ENCODE assay signal across 1 cellular context in the genomic region with DNA sequence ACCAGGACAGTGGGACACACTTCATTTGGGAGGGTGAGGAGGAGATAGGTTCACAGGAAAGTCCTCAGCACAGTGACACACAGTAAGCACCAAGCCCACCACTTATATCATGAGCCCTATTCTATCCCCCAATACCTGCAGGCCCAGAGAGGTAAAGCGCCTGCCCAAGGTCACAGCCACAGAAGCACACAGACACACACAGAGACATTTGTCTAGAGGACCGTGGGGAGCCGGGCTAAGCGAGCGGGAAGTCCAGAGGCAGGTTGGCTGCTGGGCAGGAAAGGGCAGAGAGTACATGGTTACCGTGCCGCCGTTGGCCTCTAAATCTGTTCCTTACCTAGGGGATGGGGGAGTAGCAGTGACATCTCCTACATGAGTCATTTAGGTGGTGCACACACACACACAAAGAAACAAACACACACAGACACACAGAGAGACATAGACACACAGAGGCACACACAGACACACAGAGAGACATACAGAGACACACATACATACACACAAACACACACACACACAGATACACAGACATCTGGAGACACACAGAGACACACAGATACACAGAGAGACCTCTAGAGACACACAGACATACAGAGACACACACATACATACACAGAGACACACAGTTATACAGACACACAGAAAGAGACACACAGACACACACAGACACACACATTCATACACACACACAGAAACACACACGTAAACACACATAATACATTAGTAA.
TF ChIP-seq lines count a peak whose summit lies in the region.

No MANE protein-coding gene starts in this region.

TF ChIP-seq in HepG2, 621 proteins besides CTCF, POLR2A, EP300 and RAD21 (continued from another document and continues in another):
- peak; percentile 81 for TF ChIP-seq ZNF282 (IDR thresholded peaks at IDR 0.05; ENCODE audit: partially characterized antibody)
- no peak for TF ChIP-seq NR2F1 (CRISPR knock-in tag; IDR thresholded peaks at IDR 0.05)
- TF ChIP-seq CENPX (CRISPR knock-in tag; IDR thresholded peaks at IDR 0.05) = no peak
- TF ChIP-seq ZBTB38 (CRISPR knock-in tag; IDR thresholded peaks at IDR 0.05) = peak; percentile 61; the same call in 1 of the 2 replicates
- TF ChIP-seq, protein P1, sequence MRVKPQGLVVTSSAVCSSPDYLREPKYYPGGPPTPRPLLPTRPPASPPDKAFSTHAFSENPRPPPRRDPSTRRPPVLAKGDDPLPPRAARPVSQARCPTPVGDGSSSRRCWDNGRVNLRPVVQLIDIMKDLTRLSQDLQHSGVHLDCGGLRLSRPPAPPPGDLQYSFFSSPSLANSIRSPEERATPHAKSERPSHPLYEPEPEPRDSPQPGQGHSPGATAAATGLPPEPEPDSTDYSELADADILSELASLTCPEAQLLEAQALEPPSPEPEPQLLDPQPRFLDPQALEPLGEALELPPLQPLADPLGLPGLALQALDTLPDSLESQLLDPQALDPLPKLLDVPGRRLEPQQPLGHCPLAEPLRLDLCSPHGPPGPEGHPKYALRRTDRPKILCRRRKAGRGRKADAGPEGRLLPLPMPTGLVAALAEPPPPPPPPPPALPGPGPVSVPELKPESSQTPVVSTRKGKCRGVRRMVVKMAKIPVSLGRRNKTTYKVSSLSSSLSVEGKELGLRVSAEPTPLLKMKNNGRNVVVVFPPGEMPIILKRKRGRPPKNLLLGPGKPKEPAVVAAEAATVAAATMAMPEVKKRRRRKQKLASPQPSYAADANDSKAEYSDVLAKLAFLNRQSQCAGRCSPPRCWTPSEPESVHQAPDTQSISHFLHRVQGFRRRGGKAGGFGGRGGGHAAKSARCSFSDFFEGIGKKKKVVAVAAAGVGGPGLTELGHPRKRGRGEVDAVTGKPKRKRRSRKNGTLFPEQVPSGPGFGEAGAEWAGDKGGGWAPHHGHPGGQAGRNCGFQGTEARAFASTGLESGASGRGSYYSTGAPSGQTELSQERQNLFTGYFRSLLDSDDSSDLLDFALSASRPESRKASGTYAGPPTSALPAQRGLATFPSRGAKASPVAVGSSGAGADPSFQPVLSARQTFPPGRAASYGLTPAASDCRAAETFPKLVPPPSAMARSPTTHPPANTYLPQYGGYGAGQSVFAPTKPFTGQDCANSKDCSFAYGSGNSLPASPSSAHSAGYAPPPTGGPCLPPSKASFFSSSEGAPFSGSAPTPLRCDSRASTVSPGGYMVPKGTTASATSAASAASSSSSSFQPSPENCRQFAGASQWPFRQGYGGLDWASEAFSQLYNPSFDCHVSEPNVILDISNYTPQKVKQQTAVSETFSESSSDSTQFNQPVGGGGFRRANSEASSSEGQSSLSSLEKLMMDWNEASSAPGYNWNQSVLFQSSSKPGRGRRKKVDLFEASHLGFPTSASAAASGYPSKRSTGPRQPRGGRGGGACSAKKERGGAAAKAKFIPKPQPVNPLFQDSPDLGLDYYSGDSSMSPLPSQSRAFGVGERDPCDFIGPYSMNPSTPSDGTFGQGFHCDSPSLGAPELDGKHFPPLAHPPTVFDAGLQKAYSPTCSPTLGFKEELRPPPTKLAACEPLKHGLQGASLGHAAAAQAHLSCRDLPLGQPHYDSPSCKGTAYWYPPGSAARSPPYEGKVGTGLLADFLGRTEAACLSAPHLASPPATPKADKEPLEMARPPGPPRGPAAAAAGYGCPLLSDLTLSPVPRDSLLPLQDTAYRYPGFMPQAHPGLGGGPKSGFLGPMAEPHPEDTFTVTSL (CRISPR knock-in tag; IDR thresholded peaks at IDR 0.05; ENCODE audit: borderline replicate concordance) = 0 out of 2 replicates have a peak, but pooled peaks have one; percentile 40
- no peak for TF ChIP-seq MIER3 (CRISPR knock-in tag; IDR thresholded peaks at IDR 0.05; ENCODE audit: borderline replicate concordance)
- TF ChIP-seq ETV6 (CRISPR knock-in tag; conservative IDR thresholded peaks at IDR 0.05) = no peak
- TF ChIP-seq, protein P2, sequence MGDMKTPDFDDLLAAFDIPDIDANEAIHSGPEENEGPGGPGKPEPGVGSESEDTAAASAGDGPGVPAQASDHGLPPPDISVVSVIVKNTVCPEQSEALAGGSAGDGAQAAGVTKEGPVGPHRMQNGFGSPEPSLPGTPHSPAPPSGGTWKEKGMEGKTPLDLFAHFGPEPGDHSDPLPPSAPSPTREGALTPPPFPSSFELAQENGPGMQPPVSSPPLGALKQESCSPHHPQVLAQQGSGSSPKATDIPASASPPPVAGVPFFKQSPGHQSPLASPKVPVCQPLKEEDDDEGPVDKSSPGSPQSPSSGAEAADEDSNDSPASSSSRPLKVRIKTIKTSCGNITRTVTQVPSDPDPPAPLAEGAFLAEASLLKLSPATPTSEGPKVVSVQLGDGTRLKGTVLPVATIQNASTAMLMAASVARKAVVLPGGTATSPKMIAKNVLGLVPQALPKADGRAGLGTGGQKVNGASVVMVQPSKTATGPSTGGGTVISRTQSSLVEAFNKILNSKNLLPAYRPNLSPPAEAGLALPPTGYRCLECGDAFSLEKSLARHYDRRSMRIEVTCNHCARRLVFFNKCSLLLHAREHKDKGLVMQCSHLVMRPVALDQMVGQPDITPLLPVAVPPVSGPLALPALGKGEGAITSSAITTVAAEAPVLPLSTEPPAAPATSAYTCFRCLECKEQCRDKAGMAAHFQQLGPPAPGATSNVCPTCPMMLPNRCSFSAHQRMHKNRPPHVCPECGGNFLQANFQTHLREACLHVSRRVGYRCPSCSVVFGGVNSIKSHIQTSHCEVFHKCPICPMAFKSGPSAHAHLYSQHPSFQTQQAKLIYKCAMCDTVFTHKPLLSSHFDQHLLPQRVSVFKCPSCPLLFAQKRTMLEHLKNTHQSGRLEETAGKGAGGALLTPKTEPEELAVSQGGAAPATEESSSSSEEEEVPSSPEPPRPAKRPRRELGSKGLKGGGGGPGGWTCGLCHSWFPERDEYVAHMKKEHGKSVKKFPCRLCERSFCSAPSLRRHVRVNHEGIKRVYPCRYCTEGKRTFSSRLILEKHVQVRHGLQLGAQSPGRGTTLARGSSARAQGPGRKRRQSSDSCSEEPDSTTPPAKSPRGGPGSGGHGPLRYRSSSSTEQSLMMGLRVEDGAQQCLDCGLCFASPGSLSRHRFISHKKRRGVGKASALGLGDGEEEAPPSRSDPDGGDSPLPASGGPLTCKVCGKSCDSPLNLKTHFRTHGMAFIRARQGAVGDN (CRISPR knock-in tag; IDR thresholded peaks at IDR 0.05) = peak; percentile 62
- no peak for TF ChIP-seq ZNF720 (CRISPR knock-in tag; IDR thresholded peaks at IDR 0.05)
- TF ChIP-seq, protein P3, sequence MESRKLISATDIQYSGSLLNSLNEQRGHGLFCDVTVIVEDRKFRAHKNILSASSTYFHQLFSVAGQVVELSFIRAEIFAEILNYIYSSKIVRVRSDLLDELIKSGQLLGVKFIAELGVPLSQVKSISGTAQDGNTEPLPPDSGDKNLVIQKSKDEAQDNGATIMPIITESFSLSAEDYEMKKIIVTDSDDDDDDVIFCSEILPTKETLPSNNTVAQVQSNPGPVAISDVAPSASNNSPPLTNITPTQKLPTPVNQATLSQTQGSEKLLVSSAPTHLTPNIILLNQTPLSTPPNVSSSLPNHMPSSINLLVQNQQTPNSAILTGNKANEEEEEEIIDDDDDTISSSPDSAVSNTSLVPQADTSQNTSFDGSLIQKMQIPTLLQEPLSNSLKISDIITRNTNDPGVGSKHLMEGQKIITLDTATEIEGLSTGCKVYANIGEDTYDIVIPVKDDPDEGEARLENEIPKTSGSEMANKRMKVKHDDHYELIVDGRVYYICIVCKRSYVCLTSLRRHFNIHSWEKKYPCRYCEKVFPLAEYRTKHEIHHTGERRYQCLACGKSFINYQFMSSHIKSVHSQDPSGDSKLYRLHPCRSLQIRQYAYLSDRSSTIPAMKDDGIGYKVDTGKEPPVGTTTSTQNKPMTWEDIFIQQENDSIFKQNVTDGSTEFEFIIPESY (CRISPR knock-in tag; IDR thresholded peaks at IDR 0.05) = no peak
- TF ChIP-seq TBP (CRISPR knock-in tag; IDR thresholded peaks at IDR 0.05) = no peak
- no peak for TF ChIP-seq ZC3H13 (CRISPR knock-in tag; IDR thresholded peaks at IDR 0.05)
- TF ChIP-seq FOXA1 (IDR thresholded peaks at IDR 0.05) = peak; percentile 30; the same call in 1 of the 2 replicates
- TF ChIP-seq FOXA1 (CRISPR knock-in tag; IDR thresholded peaks at IDR 0.05) = no peak
- no peak for TF ChIP-seq ATAD3A (CRISPR knock-in tag; IDR thresholded peaks at IDR 0.05)
- no peak for TF ChIP-seq PHF5A (CRISPR knock-in tag; IDR thresholded peaks at IDR 0.05; ENCODE audit: low read depth, unreplicated experiment)
- TF ChIP-seq DPF2 (CRISPR knock-in tag; IDR thresholded peaks at IDR 0.05; ENCODE audit: borderline replicate concordance, low read depth) = no peak
- TF ChIP-seq ZNF34 (CRISPR knock-in tag; IDR thresholded peaks at IDR 0.05; ENCODE audit: borderline replicate concordance) = no peak
- TF ChIP-seq ARNT (IDR thresholded peaks at IDR 0.05) = 0 out of 2 replicates have a peak, but pooled peaks have one; percentile 92
- peak; percentile 40 for TF ChIP-seq ZMYM3 (CRISPR knock-in tag; IDR thresholded peaks at IDR 0.05)
- TF ChIP-seq PHF20 (CRISPR knock-in tag; IDR thresholded peaks at IDR 0.05) = no peak
- TF ChIP-seq, protein P4, sequence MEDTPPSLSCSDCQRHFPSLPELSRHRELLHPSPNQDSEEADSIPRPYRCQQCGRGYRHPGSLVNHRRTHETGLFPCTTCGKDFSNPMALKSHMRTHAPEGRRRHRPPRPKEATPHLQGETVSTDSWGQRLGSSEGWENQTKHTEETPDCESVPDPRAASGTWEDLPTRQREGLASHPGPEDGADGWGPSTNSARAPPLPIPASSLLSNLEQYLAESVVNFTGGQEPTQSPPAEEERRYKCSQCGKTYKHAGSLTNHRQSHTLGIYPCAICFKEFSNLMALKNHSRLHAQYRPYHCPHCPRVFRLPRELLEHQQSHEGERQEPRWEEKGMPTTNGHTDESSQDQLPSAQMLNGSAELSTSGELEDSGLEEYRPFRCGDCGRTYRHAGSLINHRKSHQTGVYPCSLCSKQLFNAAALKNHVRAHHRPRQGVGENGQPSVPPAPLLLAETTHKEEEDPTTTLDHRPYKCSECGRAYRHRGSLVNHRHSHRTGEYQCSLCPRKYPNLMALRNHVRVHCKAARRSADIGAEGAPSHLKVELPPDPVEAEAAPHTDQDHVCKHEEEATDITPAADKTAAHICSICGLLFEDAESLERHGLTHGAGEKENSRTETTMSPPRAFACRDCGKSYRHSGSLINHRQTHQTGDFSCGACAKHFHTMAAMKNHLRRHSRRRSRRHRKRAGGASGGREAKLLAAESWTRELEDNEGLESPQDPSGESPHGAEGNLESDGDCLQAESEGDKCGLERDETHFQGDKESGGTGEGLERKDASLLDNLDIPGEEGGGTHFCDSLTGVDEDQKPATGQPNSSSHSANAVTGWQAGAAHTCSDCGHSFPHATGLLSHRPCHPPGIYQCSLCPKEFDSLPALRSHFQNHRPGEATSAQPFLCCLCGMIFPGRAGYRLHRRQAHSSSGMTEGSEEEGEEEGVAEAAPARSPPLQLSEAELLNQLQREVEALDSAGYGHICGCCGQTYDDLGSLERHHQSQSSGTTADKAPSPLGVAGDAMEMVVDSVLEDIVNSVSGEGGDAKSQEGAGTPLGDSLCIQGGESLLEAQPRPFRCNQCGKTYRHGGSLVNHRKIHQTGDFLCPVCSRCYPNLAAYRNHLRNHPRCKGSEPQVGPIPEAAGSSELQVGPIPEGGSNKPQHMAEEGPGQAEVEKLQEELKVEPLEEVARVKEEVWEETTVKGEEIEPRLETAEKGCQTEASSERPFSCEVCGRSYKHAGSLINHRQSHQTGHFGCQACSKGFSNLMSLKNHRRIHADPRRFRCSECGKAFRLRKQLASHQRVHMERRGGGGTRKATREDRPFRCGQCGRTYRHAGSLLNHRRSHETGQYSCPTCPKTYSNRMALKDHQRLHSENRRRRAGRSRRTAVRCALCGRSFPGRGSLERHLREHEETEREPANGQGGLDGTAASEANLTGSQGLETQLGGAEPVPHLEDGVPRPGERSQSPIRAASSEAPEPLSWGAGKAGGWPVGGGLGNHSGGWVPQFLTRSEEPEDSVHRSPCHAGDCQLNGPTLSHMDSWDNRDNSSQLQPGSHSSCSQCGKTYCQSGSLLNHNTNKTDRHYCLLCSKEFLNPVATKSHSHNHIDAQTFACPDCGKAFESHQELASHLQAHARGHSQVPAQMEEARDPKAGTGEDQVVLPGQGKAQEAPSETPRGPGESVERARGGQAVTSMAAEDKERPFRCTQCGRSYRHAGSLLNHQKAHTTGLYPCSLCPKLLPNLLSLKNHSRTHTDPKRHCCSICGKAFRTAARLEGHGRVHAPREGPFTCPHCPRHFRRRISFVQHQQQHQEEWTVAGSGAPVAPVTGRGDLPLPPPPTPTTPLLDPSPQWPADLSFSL (CRISPR knock-in tag; IDR thresholded peaks at IDR 0.05) = peak; percentile 88
- 0 out of 2 replicates have a peak, but pooled peaks have one; percentile 16 for TF ChIP-seq LCORL (IDR thresholded peaks at IDR 0.05)
- TF ChIP-seq LCORL (CRISPR knock-in tag; IDR thresholded peaks at IDR 0.05) = no peak
- TF ChIP-seq RFXAP (CRISPR knock-in tag; IDR thresholded peaks at IDR 0.05; ENCODE audit: borderline replicate concordance) = no peak
- TF ChIP-seq ZNF101 (CRISPR knock-in tag; IDR thresholded peaks at IDR 0.05; ENCODE audit: borderline replicate concordance, low read depth) = no peak
- peak; percentile 74; the same call in 1 of the 2 replicates for TF ChIP-seq NBN (conservative IDR thresholded peaks at IDR 0.05)
- TF ChIP-seq NONO (IDR thresholded peaks at IDR 0.05) = peak; percentile 60; the same call in 1 of the 2 replicates
- no peak for TF ChIP-seq NONO (CRISPR knock-in tag; conservative IDR thresholded peaks at IDR 0.05)
- TF ChIP-seq ZNF431 (CRISPR knock-in tag; IDR thresholded peaks at IDR 0.05; ENCODE audit: borderline replicate concordance, low read depth) = no peak
- TF ChIP-seq NAIF1 (CRISPR knock-in tag; IDR thresholded peaks at IDR 0.05; ENCODE audit: borderline replicate concordance) = no peak
- no peak for TF ChIP-seq MZF1 (CRISPR knock-in tag; IDR thresholded peaks at IDR 0.05; ENCODE audit: borderline replicate concordance)
- TF ChIP-seq FOXP1 (IDR thresholded peaks at IDR 0.05) = 0 out of 2 replicates have a peak, but pooled peaks have one; percentile 41
- TF ChIP-seq FOXP1 (CRISPR knock-in tag; IDR thresholded peaks at IDR 0.05) = no peak
- no peak for TF ChIP-seq ZNF552 (CRISPR knock-in tag; IDR thresholded peaks at IDR 0.05; ENCODE audit: borderline replicate concordance)
- TF ChIP-seq WIZ (CRISPR knock-in tag; IDR thresholded peaks at IDR 0.05) = no peak
- TF ChIP-seq, protein P5, sequence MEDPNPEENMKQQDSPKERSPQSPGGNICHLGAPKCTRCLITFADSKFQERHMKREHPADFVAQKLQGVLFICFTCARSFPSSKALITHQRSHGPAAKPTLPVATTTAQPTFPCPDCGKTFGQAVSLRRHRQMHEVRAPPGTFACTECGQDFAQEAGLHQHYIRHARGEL (CRISPR knock-in tag; IDR thresholded peaks at IDR 0.05) = no peak
- TF ChIP-seq TBX2 (CRISPR knock-in tag; IDR thresholded peaks at IDR 0.05; ENCODE audit: borderline replicate concordance) = peak; percentile 22; the same call in 1 of the 2 replicates
- no peak for TF ChIP-seq MAF1 (CRISPR knock-in tag; IDR thresholded peaks at IDR 0.05; ENCODE audit: borderline replicate concordance)
- no peak for TF ChIP-seq ZNF891 (CRISPR knock-in tag; IDR thresholded peaks at IDR 0.05)
- no peak for TF ChIP-seq SMAD3 (CRISPR knock-in tag; IDR thresholded peaks at IDR 0.05)
- TF ChIP-seq SMC3 (IDR thresholded peaks at IDR 0.05; ENCODE audit: low read length) = no peak
- TF ChIP-seq RBFOX2 (IDR thresholded peaks at IDR 0.05; ENCODE audit: low read depth, low read length) = no peak
- TF ChIP-seq FOSL2 (CRISPR knock-in tag; IDR thresholded peaks at IDR 0.05) = 0 out of 2 replicates have a peak, but pooled peaks have one; percentile 39
